Comparison of ENCODE assay signal across 6 cellular contexts in genomic region chr9:17354006-17354405, GRCh38.
DNase-seq lines count a peak whose midpoint lies in the region; ATAC-seq and TF ChIP-seq lines count a peak whose summit lies in the region.
"Not testable (repeated sequence)": the region's sequence is repeated elsewhere in the genome, so short reads cannot be mapped to it uniquely, and the experiment has no call there.

No MANE protein-coding gene starts in this region.

- not testable (repeated sequence) for H3K4me1 ChIP-seq in RWPE2 (ENCODE audit: insufficient read depth, poor library complexity, severe bottlenecking); sigmoid colon; spleen

- ATAC-seq in RWPE2 (ENCODE audit: low read depth) = not testable (repeated sequence)

- intact Hi-C loops in cardiac septum (cut with DNase I); posterior vena cava (cut with DNase I); sigmoid colon (cut with DNase I); spleen (cut with DNase I; ENCODE audit: low total_unique reads): not testable (repeated sequence)

- not testable (repeated sequence) for H3K27ac ChIP-seq in RWPE2 (ENCODE audit: poor library complexity, severe bottlenecking); sigmoid colon; spleen

- not testable (repeated sequence) for TF ChIP-seq CTCF in RWPE2 (IDR thresholded peaks at IDR 0.05; ENCODE audit: poor library complexity, severe bottlenecking); osteocyte (IDR thresholded peaks at IDR 0.05); sigmoid colon (IDR thresholded peaks at IDR 0.05); spleen (IDR thresholded peaks at IDR 0.05 in 8 of 11, conservative IDR thresholded peaks at IDR 0.05 in 3 of 11)

- not testable (repeated sequence) for H3K9me3 Mint-ChIP-seq in osteocyte (ENCODE audit: unreplicated experiment)

- TF ChIP-seq EP300 in sigmoid colon (IDR thresholded peaks at IDR 0.05) = not testable (repeated sequence)

- not testable (repeated sequence) for H3K4me3 ChIP-seq in RWPE2 (ENCODE audit: severe bottlenecking); sigmoid colon; spleen

- not testable (repeated sequence) for TF ChIP-seq POLR2A in sigmoid colon (IDR thresholded peaks at IDR 0.05); spleen (IDR thresholded peaks at IDR 0.05)

- not testable (repeated sequence) for H3K27me3 Mint-ChIP-seq in osteocyte (ENCODE audit: unreplicated experiment)

- H3K4me3 Mint-ChIP-seq in osteocyte (ENCODE audit: unreplicated experiment) = not testable (repeated sequence)

- DNase-seq in RWPE2 (ENCODE audit: low spot score) (peak; percentile 23), cardiac septum (ENCODE audit: low spot score) (peak; percentile 54), osteocyte (ENCODE audit: extremely low spot score, unreplicated experiment) (peak; percentile 76), posterior vena cava (ENCODE audit: low spot score) (peak; percentile 58), sigmoid colon (peak; percentile 21), spleen (peak; percentile 59)

- 93% methylated on average over 25 of the region's 25 CpGs for WGBS in sigmoid colon, 2 donors
- 92 to 97% (median 96%) methylated on average over 4 to 25 of the region's 25 CpGs; no CpG with 5 or more reads in 1 of the 5 donors for WGBS in spleen, 5 donors

- H3K4me1 Mint-ChIP-seq in osteocyte (ENCODE audit: unreplicated experiment) = not testable (repeated sequence)

- H3K36me3 ChIP-seq in RWPE2 (ENCODE audit: low read depth); sigmoid colon; spleen: not testable (repeated sequence)

- not testable (repeated sequence) for H3K27ac Mint-ChIP-seq in osteocyte (ENCODE audit: unreplicated experiment)

- H3K9me3 ChIP-seq in RWPE2 (ENCODE audit: severe bottlenecking); sigmoid colon; spleen: not testable (repeated sequence)

- H3K27me3 ChIP-seq in RWPE2 (ENCODE audit: insufficient read depth, poor library complexity, severe bottlenecking); sigmoid colon; spleen (replicated peaks in 1 of 7): not testable (repeated sequence)

- H3K36me3 Mint-ChIP-seq in osteocyte (ENCODE audit: unreplicated experiment) = peaks cover 21% of the 10 kb centered on the region

Comparison
In these comparisons a context has a peak if more than half of its experiments do, and no peak if none do; other contexts are left out.
1. DNase-seq: peak in every context shown above with its lines; median percentile 76 in osteocyte; 59 in spleen; 58 in posterior vena cava; 54 in cardiac septum; 23 in RWPE2; 21 in sigmoid colon.